In genomic region chr6:91879346-91879995, GRCh38 we compare ENCODE assay signal across 15 cellular contexts.
DNase-seq lines count a peak whose midpoint lies in the region; ATAC-seq and TF ChIP-seq lines count a peak whose summit lies in the region.
"Had no signal": no experiment of that assay in that cellular context is flagged by ENCODE, and none has a peak within 500 bp of the region (broad histone marks: within the 10 kb centered on the region; RNA-seq: fewer than 3 reads in every experiment).

No MANE protein-coding gene starts in this region.

- no peak overlapping the region for H3K4me2 ChIP-seq in PC-9
- H3K4me2 ChIP-seq: GM23338 had no signal

- no peaks in the 10 kb centered on the region for H3K27me3 ChIP-seq in PC-9 (ENCODE audit: insufficient read depth, low read depth)

- POLR2A ChIA-PET in PC-9 (lab: Charles Lee; ENCODE audit: unreplicated experiment) = interaction anchor here (0.7 kb wide), 2 partner anchors 91 to 205 kb away, joined by 3 to 6 read pairs; no protein-coding TSS in a partner anchor

- no peaks in the 10 kb centered on the region for H3F3A ChIP-seq in PC-9 (ENCODE audit: insufficient read depth, low read depth)

- H3K9me3 ChIP-seq in PC-9 (ENCODE audit: insufficient read depth, low read depth) = no peaks in the 10 kb centered on the region

- peak; percentile 55 to 77 for DNase-seq in PC-9
- peak in 41 of 42 donors; percentile 5 to 92 (median 56) for DNase-seq in head of caudate nucleus
- DNase-seq in putamen (ENCODE audit: low spot score) = peak; percentile 82
- DNase-seq in NCI-H2171 (lab: John Stamatoyannopoulos, UW) = no peak
- DNase-seq in omental fat pad (ENCODE audit: low spot score) = no peak
- DNase-seq: CD8-positive, alpha-beta T cell; COR-L47; DMS153; DMS79 treated with DMSO at 0.1 percent for 48 hours; EL; GDM1; H7 had no signal

- CTCF ChIA-PET in PC-9 (lab: Charles Lee) = no interaction called here

- no peaks in the 10 kb centered on the region for H3K4me1 ChIP-seq in PC-9 (replicated peaks; ENCODE audit: insufficient read depth)

- H3K36me3 ChIP-seq in PC-9 (ENCODE audit: low read depth) = no peaks in the 10 kb centered on the region

- no peak for TF ChIP-seq RAD21 in Ishikawa (IDR thresholded peaks at IDR 0.05; ENCODE audit: low read depth)

- no peaks in the 10 kb centered on the region for H3K9me2 ChIP-seq in PC-9 (ENCODE audit: insufficient read depth)

- intact Hi-C loops in PC-9 (cut with micrococcal nuclease; ENCODE audit: unreplicated experiment) = loop anchor here (1.0 to 10.0 kb wide), 4 partner anchors 14 to 405 kb away; no protein-coding TSS in a partner anchor
- intact Hi-C loops in head of caudate nucleus (cut with DNase I) = no loop called here

- no peak for ATAC-seq in omental fat pad (ENCODE audit: low FRiP score)
- no peak for ATAC-seq in HG03460 (IDR thresholded peaks at IDR 0.05; ENCODE audit: unreplicated experiment)
- ATAC-seq: CD8-positive, alpha-beta T cell; GM23338 had no signal

- no TSS peak for BruUV-seq in PC-9 (replicated peaks; lab: Mats Ljungman, UMichigan)

- H3K79me2 ChIP-seq in PC-9 (ENCODE audit: low read depth) = no peaks in the 10 kb centered on the region

- H3K27ac ChIP-seq in PC-9 = no peak overlapping the region

- TF ChIP-seq CTCF in PC-9 (conservative IDR thresholded peaks at IDR 0.05) (no peak), omental fat pad (IDR thresholded peaks at IDR 0.05) (no peak)

- H2AFZ ChIP-seq in PC-9 = no peak overlapping the region
- H2AFZ ChIP-seq: GM23338 had no signal

- H4K20me1 ChIP-seq in PC-9 (ENCODE audit: insufficient read depth) = no peaks in the 10 kb centered on the region

- no peak overlapping the region for H3K4me3 ChIP-seq in PC-9
- H3K4me3 ChIP-seq: GM23338 had no signal

- TF ChIP-seq EP300 in Ishikawa (IDR thresholded peaks at IDR 0.05; ENCODE audit: borderline replicate concordance) = peak; percentile 60; the same call in 1 of the 2 replicates

TF ChIP-seq in Ishikawa, 13 proteins besides CTCF, POLR2A, EP300 and RAD21:
- TF ChIP-seq NFIC (IDR thresholded peaks at IDR 0.05) = no peak
- no peak for TF ChIP-seq EGR1 (IDR thresholded peaks at IDR 0.05)
- TF ChIP-seq CEBPB (IDR thresholded peaks at IDR 0.05) = no peak
- TF ChIP-seq TCF12 (IDR thresholded peaks at IDR 0.05; ENCODE audit: low read depth) = peak; percentile 76
- TF ChIP-seq MAX (IDR thresholded peaks at IDR 0.05) = 0 out of 2 replicates have a peak, but pooled peaks have one; percentile 17
- TF ChIP-seq FOXM1 (IDR thresholded peaks at IDR 0.05; ENCODE audit: borderline replicate concordance, low read depth) = peak; percentile 43; the same call in 1 of the 2 replicates
- TF ChIP-seq CREB1 (IDR thresholded peaks at IDR 0.05; ENCODE audit: low read depth) = no peak
- no peak for TF ChIP-seq USF1 (IDR thresholded peaks at IDR 0.05)
- TF ChIP-seq YY1 (IDR thresholded peaks at IDR 0.05; ENCODE audit: low read depth) = no peak
- TF ChIP-seq ZBTB7A (IDR thresholded peaks at IDR 0.05; ENCODE audit: low read depth) = no peak
- peak; percentile 38; the same call in 1 of the 2 replicates for TF ChIP-seq TEAD4 (IDR thresholded peaks at IDR 0.05)
- no peak for TF ChIP-seq REST (IDR thresholded peaks at IDR 0.05; ENCODE audit: low read depth)
- TF ChIP-seq TAF1 (IDR thresholded peaks at IDR 0.05; ENCODE audit: low read depth) = no peak

Comparison
In these comparisons a context has a peak if more than half of its experiments do, and no peak if none do; other contexts are left out.
1. DNase-seq: peak in PC-9 (2 of 2), head of caudate nucleus (41 of 42) and putamen (single experiment); none in NCI-H2171 (single experiment) and omental fat pad (single experiment).